Comparison of ENCODE assay signal across 9 cellular contexts in the genomic region with DNA sequence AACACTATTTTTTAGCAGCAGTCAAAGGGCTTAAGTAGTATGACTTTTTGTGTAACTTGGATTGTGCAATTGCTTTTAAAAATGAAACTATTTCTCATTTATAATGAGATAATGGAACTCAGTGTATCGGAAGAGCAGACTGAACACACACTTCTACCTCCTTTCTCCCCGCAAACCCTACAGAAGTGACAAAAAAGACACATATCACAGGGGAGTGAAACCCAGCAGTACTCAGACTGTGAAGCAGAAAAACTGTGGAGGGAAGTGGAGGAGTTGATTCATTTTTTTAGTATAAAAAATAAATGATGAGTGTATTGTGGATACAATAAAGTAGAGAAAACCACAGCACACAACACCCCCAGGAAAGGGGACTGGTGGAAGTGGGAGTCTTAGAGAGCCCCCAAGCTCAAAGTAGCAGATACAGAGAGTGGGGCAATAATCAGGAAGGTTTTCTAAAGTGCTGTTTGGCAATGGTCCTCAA. TPM values are rescaled to one million over a fixed set of nuclear protein-coding genes. Genes with fewer than 3 reads are reported as not detected.
DNase-seq lines count a peak whose midpoint lies in the region; ATAC-seq and TF ChIP-seq lines count a peak whose summit lies in the region.
"Had no signal": no experiment of that assay in that cellular context is flagged by ENCODE, and none has a peak within 500 bp of the region (broad histone marks: within the 10 kb centered on the region; RNA-seq: fewer than 3 reads in every experiment).

No MANE protein-coding gene starts in this region.

- DNase-seq in CD4-positive, CD25-positive, alpha-beta regulatory T cell = peak in 2 of 3 donors; percentile 31 to 80
- peak; percentile 40 for DNase-seq in activated naive CD4-positive, alpha-beta T cell treated with anti-CD3 and anti-CD28 coated beads, Interleukin-2, amount 50 U/mL, for 16 hours
- DNase-seq in medulla oblongata (ENCODE audit: extremely low spot score) = peak; percentile 12
- no peak for DNase-seq in RKO (ENCODE audit: low spot score)
- no peak for DNase-seq in HCEC 1CT
- DNase-seq in NCI-H2227 treated with DMSO at 0.1 percent for 48 hours (lab: John Stamatoyannopoulos, UW) = no peak
- no peak for DNase-seq in lower leg skin (ENCODE audit: low spot score in 2 of 2)
- DNase-seq: activated B cell treated with CpG ODN at 0.5 μM for 24 hours had no signal

- no peak for TF ChIP-seq POLR2A in lower leg skin (IDR thresholded peaks at IDR 0.05)

- H3K27me3 Mint-ChIP-seq in CD4-positive, CD25-positive, alpha-beta regulatory T cell = no peaks in the 10 kb centered on the region
- H3K27me3 Mint-ChIP-seq: activated B cell treated with CpG ODN at 0.5 μM for 24 hours had no signal

- H3K36me3 ChIP-seq in CD4-positive, CD25-positive, alpha-beta regulatory T cell (ENCODE audit: control insufficient read depth, insufficient read depth, low read length) = no peaks in the 10 kb centered on the region

- intact Hi-C loops in lower leg skin (cut with DNase I; ENCODE audit: low total_unique reads) = no loop called here

- H3K27ac Mint-ChIP-seq in CD4-positive, CD25-positive, alpha-beta regulatory T cell = peak overlapping the region; percentile 52 to 79 (median 74)
- H3K27ac Mint-ChIP-seq: activated B cell treated with CpG ODN at 0.5 μM for 24 hours had no signal

- no peaks in the 10 kb centered on the region for H3K27me3 ChIP-seq in CD4-positive, CD25-positive, alpha-beta regulatory T cell (ENCODE audit: control insufficient read depth, insufficient read depth, low read length)

- H3K9me3 ChIP-seq in CD4-positive, CD25-positive, alpha-beta regulatory T cell (ENCODE audit: control insufficient read depth in 2 of 2, low read length in 2 of 2) = no peaks in the 10 kb centered on the region

- 9 to 29% methylated on average over 2 of the region's 2 CpGs for WGBS in lower leg skin, 2 donors

- no peaks in the 10 kb centered on the region for H3K36me3 Mint-ChIP-seq in CD4-positive, CD25-positive, alpha-beta regulatory T cell

- H3K4me3 Mint-ChIP-seq in CD4-positive, CD25-positive, alpha-beta regulatory T cell = peak overlapping the region; percentile 60 to 89 (median 64)
- H3K4me3 Mint-ChIP-seq: activated B cell treated with CpG ODN at 0.5 μM for 24 hours had no signal

- H3K4me3 ChIP-seq in CD4-positive, CD25-positive, alpha-beta regulatory T cell (ENCODE audit: low read depth, low read length) = peak overlapping the region; percentile 76
- H3K4me3 ChIP-seq in lower leg skin (ENCODE audit: low read depth, poor library complexity, severe bottlenecking) = no peak overlapping the region

- peaks cover 55 to 86% (median 74%) of the 10 kb centered on the region in 4 donors for H3K4me1 Mint-ChIP-seq in CD4-positive, CD25-positive, alpha-beta regulatory T cell

- no peaks in the 10 kb centered on the region for H3K9me3 Mint-ChIP-seq in CD4-positive, CD25-positive, alpha-beta regulatory T cell
- H3K9me3 Mint-ChIP-seq: activated B cell treated with CpG ODN at 0.5 μM for 24 hours had no signal

- H3K4me1 ChIP-seq in CD4-positive, CD25-positive, alpha-beta regulatory T cell (ENCODE audit: control insufficient read depth, insufficient read depth, low read length, poor library complexity, severe bottlenecking) = peaks cover 77% of the 10 kb centered on the region

- H3K27ac ChIP-seq in CD4-positive, CD25-positive, alpha-beta regulatory T cell (ENCODE audit: insufficient read depth, low read length, poor library complexity, severe bottlenecking) = peak overlapping the region; percentile 83

- ATAC-seq in CD4-positive, CD25-positive, alpha-beta regulatory T cell (ENCODE audit: low read depth in 2 of 2) = peak; percentile 70 to 73
- ATAC-seq in HG02610 (IDR thresholded peaks at IDR 0.05; ENCODE audit: unreplicated experiment) = peak; percentile 77

- TF ChIP-seq CTCF in lower leg skin (IDR thresholded peaks at IDR 0.05) = no peak

RNA-seq across cellular contexts. Expression of gene LPAR6, which starts 9.7 kb away (rescaled TPM):
- total RNA-seq in CD4-positive, CD25-positive, alpha-beta regulatory T cell = 85.4 TPM
- 100 to 1,000 TPM in 2 of 4 donors, 10 to 100 TPM in 2; 85.6 to 150 (median 95.7) TPM for polyA plus RNA-seq in CD4-positive, CD25-positive, alpha-beta regulatory T cell
- 10 to 100 TPM; 18.0 to 35.3 (median 23.1) TPM for total RNA-seq in lower leg skin
- total RNA-seq: activated B cell treated with CpG ODN at 0.5 μM for 24 hours had no signal

Comparison
In these comparisons a context has a peak if more than half of its experiments do, and no peak if none do; other contexts are left out.
1. DNase-seq: peak in CD4-positive, CD25-positive, alpha-beta regulatory T cell (2 of 3), activated naive CD4-positive, alpha-beta T cell treated with anti-CD3 and anti-CD28 coated beads, Interleukin-2, amount 50 U/mL, for 16 hours (single experiment) and medulla oblongata (single experiment); none in RKO (single experiment), HCEC 1CT (single experiment), NCI-H2227 treated with DMSO at 0.1 percent for 48 hours (single experiment) and lower leg skin (0 of 2).